9 cellular contexts compared by ENCODE assay signal in the genomic region with DNA sequence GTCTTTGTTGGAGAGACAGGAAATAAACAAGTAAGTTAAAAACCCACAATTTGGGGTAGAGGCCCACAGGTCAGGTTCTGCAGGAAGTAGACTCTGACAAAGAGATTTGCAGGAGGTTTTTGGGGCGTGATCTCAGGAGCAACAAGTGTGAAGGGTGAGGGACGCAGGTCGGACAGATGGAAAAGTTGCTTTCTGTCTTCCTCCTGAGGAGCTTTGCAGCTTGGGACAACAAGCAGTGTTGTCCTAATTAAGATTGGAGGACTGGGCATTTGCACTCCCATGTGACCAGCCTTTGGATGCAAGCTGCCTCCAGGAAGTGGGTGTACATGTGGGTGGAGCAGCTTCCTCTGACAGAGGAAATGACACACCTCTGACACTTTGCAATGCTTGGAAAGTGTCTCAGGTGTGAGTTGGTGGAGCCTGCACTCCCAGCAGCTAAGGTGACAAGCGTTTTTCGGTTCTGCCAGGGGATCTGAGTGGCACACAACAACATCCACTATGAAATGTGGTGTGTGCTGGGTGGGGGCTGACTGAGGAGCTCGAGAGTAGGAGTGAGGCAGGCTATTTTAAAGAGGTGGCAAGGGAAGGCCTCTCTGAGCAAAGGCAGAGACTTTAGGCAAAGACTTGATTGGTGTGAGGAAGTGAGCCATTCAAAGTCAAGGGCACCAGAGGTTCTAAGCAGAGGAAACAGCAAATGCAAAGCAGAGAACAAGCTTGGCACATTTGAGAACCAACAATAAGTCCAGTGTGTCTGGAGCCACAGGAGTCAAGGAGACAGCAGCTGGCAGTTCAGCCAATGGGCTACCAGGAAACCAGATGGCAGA.
DNase-seq lines count a peak whose midpoint lies in the region; ATAC-seq, FAIRE-seq and TF ChIP-seq lines count a peak whose summit lies in the region.
"Had no signal": no experiment of that assay in that cellular context is flagged by ENCODE, and none has a peak within 500 bp of the region (broad histone marks: within the 10 kb centered on the region; RNA-seq: fewer than 3 reads in every experiment).

No MANE protein-coding gene starts in this region.

- H3K23ac ChIP-seq in H9 (ENCODE audit: insufficient read length, low read depth, low read length): no peak overlapping the region

- no peaks in the 10 kb centered on the region for H3K79me1 ChIP-seq in H9 (ENCODE audit: insufficient read depth, low read depth, low read length, poor library complexity, severe bottlenecking)

- no peak overlapping the region for H3K14ac ChIP-seq in H9 (ENCODE audit: insufficient read depth, low read length)

- no peaks in the 10 kb centered on the region for H3K27me3 Mint-ChIP-seq in activated T-helper 17 cell treated with anti-CD3 and anti-CD28 coated beads, Interleukin-2, amount 50 U/mL, for 72 hours
- H3K27me3 Mint-ChIP-seq in mesothelial cell of epicardium (ENCODE audit: low read depth) (no peaks in the 10 kb centered on the region), H9 (ENCODE audit: low read depth) (peaks cover 4% of the 10 kb centered on the region; the same call in 1 of the 2 replicates)

- H3K36me3 ChIP-seq in MM.1S (replicated peaks; ENCODE audit: insufficient read depth, low read length) (no peaks in the 10 kb centered on the region), stomach smooth muscle (ENCODE audit: control insufficient read depth in 2 of 2, insufficient read depth in 2 of 2, low read length in 2 of 2) (no peaks in the 10 kb centered on the region)

- no peak overlapping the region for H2BK15ac ChIP-seq in H9 (ENCODE audit: low read depth, low read length)

- no peak for TF ChIP-seq CTCF in MM.1S (IDR thresholded peaks at IDR 0.05; ENCODE audit: low read length)
- no peak for TF ChIP-seq CTCF in mesothelial cell of epicardium (IDR thresholded peaks at IDR 0.05; ENCODE audit: unreplicated experiment)
- TF ChIP-seq CTCF in H9 (conservative IDR thresholded peaks at IDR 0.05): no peak

- H3K4me1 ChIP-seq in MM.1S (ENCODE audit: low read length) (peaks cover 10% of the 10 kb centered on the region), stomach smooth muscle (ENCODE audit: control insufficient read depth, insufficient read depth, low read length) (peaks cover 10% of the 10 kb centered on the region), H9 (ENCODE audit: insufficient read depth, low read length) (0 out of 2 replicates have a peak, but pooled peaks cover 3% of the 10 kb centered on the region)

- H2BK12ac ChIP-seq in H9 (ENCODE audit: insufficient read length, low read depth, low read length): no peak overlapping the region

- WGBS in H9 (ENCODE audit: extremely low coverage, insufficient read length, low lambda C conversion rate): no CpG with 5 or more reads among the region's 6 CpGs

- H3K4me3 Mint-ChIP-seq in activated T-helper 17 cell treated with anti-CD3 and anti-CD28 coated beads, Interleukin-2, amount 50 U/mL, for 72 hours: peak overlapping the region; percentile 89
- H3K4me3 Mint-ChIP-seq in mesothelial cell of epicardium: no peak overlapping the region
- H3K4me3 Mint-ChIP-seq in H9: no peak overlapping the region

- H4K20me1 ChIP-seq in MM.1S (ENCODE audit: insufficient read depth, low read length): no peaks in the 10 kb centered on the region
- no peaks in the 10 kb centered on the region for H4K20me1 ChIP-seq in H9 (ENCODE audit: control insufficient read depth, insufficient read depth, insufficient read length)

- peak; percentile 90 for ATAC-seq in activated T-helper 17 cell treated with anti-CD3 and anti-CD28 coated beads, Interleukin-2, amount 50 U/mL, for 72 hours (replicated peaks)

- no peak overlapping the region for H2BK20ac ChIP-seq in H9 (ENCODE audit: low read depth, low read length, poor library complexity, severe bottlenecking)

- no peak overlapping the region for H4K8ac ChIP-seq in H9 (replicated peaks; ENCODE audit: insufficient read length, low read depth, low read length)

- no peaks in the 10 kb centered on the region for H3K9me2 ChIP-seq in MM.1S (replicated peaks; ENCODE audit: insufficient read depth, low read length)

- peak; percentile 84 for FAIRE-seq in GM18507 (lab: Jason Lieb, UNC)
- FAIRE-seq: endometrium had no signal

- H3K79me2 ChIP-seq in MM.1S (ENCODE audit: low read length) (no peaks in the 10 kb centered on the region), H9 (ENCODE audit: insufficient read depth, low read length) (no peaks in the 10 kb centered on the region)

- H3K27ac ChIP-seq in MM.1S (ENCODE audit: low read length): peak overlapping the region; percentile 9; the same call in 1 of the 2 replicates
- H3K27ac ChIP-seq in stomach smooth muscle (ENCODE audit: low read length): peak overlapping the region; percentile 18
- no peak overlapping the region for H3K27ac ChIP-seq in H9 (ENCODE audit: insufficient read length, low read depth, low read length)

- peaks cover 59% of the 10 kb centered on the region for H3K4me1 Mint-ChIP-seq in activated T-helper 17 cell treated with anti-CD3 and anti-CD28 coated beads, Interleukin-2, amount 50 U/mL, for 72 hours
- H3K4me1 Mint-ChIP-seq in mesothelial cell of epicardium: peaks cover 40% of the 10 kb centered on the region
- H3K4me1 Mint-ChIP-seq in H9: peaks cover 8 to 14% of the 10 kb centered on the region in 2 experiments; a peak in 3 of 4 replicates

- H3K9ac ChIP-seq in MM.1S (ENCODE audit: low read length) (no peak overlapping the region), stomach smooth muscle (ENCODE audit: low read length in 2 of 2) (no peak overlapping the region), H9 (ENCODE audit: extremely low read depth, insufficient read length, low read length) (no peak overlapping the region)

- H3K27ac Mint-ChIP-seq in activated T-helper 17 cell treated with anti-CD3 and anti-CD28 coated beads, Interleukin-2, amount 50 U/mL, for 72 hours: peak overlapping the region; percentile 95
- H3K27ac Mint-ChIP-seq in mesothelial cell of epicardium: peak overlapping the region; percentile 17
- peak overlapping the region in 1 of 3 experiments; percentile 75; a peak in 2 of 7 replicates for H3K27ac Mint-ChIP-seq in H9

- H3K23me2 ChIP-seq in H9 (ENCODE audit: insufficient read length, low read depth, low read length, poor library complexity, severe bottlenecking): no peaks in the 10 kb centered on the region

- peaks cover 6% of the 10 kb centered on the region for H3K36me3 Mint-ChIP-seq in activated T-helper 17 cell treated with anti-CD3 and anti-CD28 coated beads, Interleukin-2, amount 50 U/mL, for 72 hours (ENCODE audit: low read depth)
- no peaks in the 10 kb centered on the region for H3K36me3 Mint-ChIP-seq in mesothelial cell of epicardium
- no peaks in the 10 kb centered on the region; a peak in 1 of 7 replicates for H3K36me3 Mint-ChIP-seq in H9 (ENCODE audit: insufficient read depth in 1 of 3, low read depth in 3 of 3)

- no peak overlapping the region for H3T11ph ChIP-seq in H9 (ENCODE audit: low read length)

- no peak overlapping the region for H3K4ac ChIP-seq in H9 (ENCODE audit: low read depth, low read length)

- DNase-seq in GM18507 (ENCODE audit: extremely low spot score, insufficient read length, low read depth): no peak
- no peak for DNase-seq in MM.1S
- DNase-seq in mesothelial cell of epicardium (ENCODE audit: low spot score in 2 of 2, unreplicated experiment in 2 of 2): no peak
- no peak for DNase-seq in amniotic stem cell (lab: John Stamatoyannopoulos, UW)
- no peak for DNase-seq in dedifferentiated amniotic fluid mesenchymal stem cell (ENCODE audit: extremely low spot score)
- DNase-seq in H9: no peak

- H4K5ac ChIP-seq in H9 (ENCODE audit: insufficient read length, low read depth, low read length): no peak overlapping the region

- H2AFZ ChIP-seq in MM.1S (ENCODE audit: low read length): peak overlapping the region; percentile 35
- H2AFZ ChIP-seq in H9 (ENCODE audit: low read length): no peak overlapping the region

- no peak overlapping the region for H2AK5ac ChIP-seq in H9 (ENCODE audit: insufficient read length, low read length)

- no peak overlapping the region for H2BK5ac ChIP-seq in H9 (ENCODE audit: insufficient read length, low read length)

- no peaks in the 10 kb centered on the region for H3F3A ChIP-seq in MM.1S (ENCODE audit: insufficient read depth, low read length)

- H4K91ac ChIP-seq in H9 (ENCODE audit: insufficient read length, low read depth, low read length): no peak overlapping the region

- H3K9me3 Mint-ChIP-seq in activated T-helper 17 cell treated with anti-CD3 and anti-CD28 coated beads, Interleukin-2, amount 50 U/mL, for 72 hours: no peaks in the 10 kb centered on the region
- no peaks in the 10 kb centered on the region for H3K9me3 Mint-ChIP-seq in mesothelial cell of epicardium
- H3K9me3 Mint-ChIP-seq in H9: no peaks in the 10 kb centered on the region

- H3K18ac ChIP-seq in H9 (ENCODE audit: insufficient read length, low read depth, low read length): no peak overlapping the region

- H3K27me3 ChIP-seq in MM.1S (replicated peaks; ENCODE audit: insufficient read depth, low read length) (no peaks in the 10 kb centered on the region), stomach smooth muscle (ENCODE audit: control insufficient read depth in 1 of 2, insufficient read depth in 2 of 2, low read length in 2 of 2) (no peaks in the 10 kb centered on the region), H9 (ENCODE audit: insufficient read depth, low read length) (no peaks in the 10 kb centered on the region)

- no peak overlapping the region for H3K56ac ChIP-seq in H9 (ENCODE audit: insufficient read length, low read depth, low read length)

- H2BK120ac ChIP-seq in H9 (ENCODE audit: low read depth, low read length, poor library complexity, severe bottlenecking): no peak overlapping the region

- no peak overlapping the region for H3K4me3 ChIP-seq in MM.1S (ENCODE audit: low read length)
- no peak overlapping the region for H3K4me3 ChIP-seq in stomach smooth muscle (ENCODE audit: low read length in 2 of 2)

- H3K4me2 ChIP-seq in MM.1S (ENCODE audit: low read depth, low read length) (no peak overlapping the region), H9 (ENCODE audit: insufficient read depth, insufficient read length, low read length) (no peak overlapping the region)

- no peaks in the 10 kb centered on the region for H3K9me3 ChIP-seq in MM.1S (replicated peaks; ENCODE audit: insufficient read depth, low read length)
- H3K9me3 ChIP-seq in stomach smooth muscle (ENCODE audit: control insufficient read depth in 2 of 2, low read length in 2 of 2): no peaks in the 10 kb centered on the region
- no peaks in the 10 kb centered on the region for H3K9me3 ChIP-seq in H9 (ENCODE audit: control insufficient read depth, low read depth, low read length)
